Comparison of ENCODE assay signal across 1 cellular context in genomic region chr11:6610591-6610990, GRCh38.
TF ChIP-seq lines count a peak whose summit lies in the region.

No MANE protein-coding gene starts in this region.

TF ChIP-seq in IMR-90, 13 proteins besides CTCF, POLR2A, EP300 and RAD21 (continued from another document):
- TF ChIP-seq, protein P1, sequence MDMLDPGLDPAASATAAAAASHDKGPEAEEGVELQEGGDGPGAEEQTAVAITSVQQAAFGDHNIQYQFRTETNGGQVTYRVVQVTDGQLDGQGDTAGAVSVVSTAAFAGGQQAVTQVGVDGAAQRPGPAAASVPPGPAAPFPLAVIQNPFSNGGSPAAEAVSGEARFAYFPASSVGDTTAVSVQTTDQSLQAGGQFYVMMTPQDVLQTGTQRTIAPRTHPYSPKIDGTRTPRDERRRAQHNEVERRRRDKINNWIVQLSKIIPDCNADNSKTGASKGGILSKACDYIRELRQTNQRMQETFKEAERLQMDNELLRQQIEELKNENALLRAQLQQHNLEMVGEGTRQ (IDR thresholded peaks at IDR 0.05; ENCODE audit: low read depth, low read length), result no peak
- TF ChIP-seq FOS (IDR thresholded peaks at IDR 0.05; ENCODE audit: low read depth, low read length), result no peak
- TF ChIP-seq NFE2L2 (IDR thresholded peaks at IDR 0.05; ENCODE audit: low read depth, low read length), result no peak
- TF ChIP-seq CHD1 (IDR thresholded peaks at IDR 0.05; ENCODE audit: low read depth, low read length), result no peak
TF ChIP-seq in IMR-90: peak in this region for 0.
